Comparison of ENCODE assay signal across 18 cellular contexts in genomic region chr1:171881466-171881865, GRCh38.
"Had no signal": no experiment of that assay in that cellular context is flagged by ENCODE, and none has a peak within 500 bp of the region (broad histone marks: within the 10 kb centered on the region; RNA-seq: fewer than 3 reads in every experiment).

No MANE protein-coding gene starts in this region.

- H3K27ac ChIP-seq: left lung, psoas muscle, vagina had no signal

- H3K36me3 ChIP-seq: left lung, vagina had no signal

- H3K36me3 Mint-ChIP-seq: brain, WTC11 had no signal

- H3K9me3 Mint-ChIP-seq: activated naive CD4-positive, alpha-beta T cell treated with anti-CD3 and anti-CD28 coated beads for 36 hours; activated T-cell treated with anti-CD3 and anti-CD28 coated beads, Interleukin-2, amount 50 U/mL, for 4 hours; brain; stimulated activated naive CD8-positive, alpha-beta T cell treated with anti-CD3 and anti-CD28 coated beads, Interleukin-15, Interleukin-2, amounts not matched to agents 100 ng/mL and 50 ng/mL, for 24 hours; T-helper 2 cell treated with Interferon-gamma antibody and Interleukin-4, amounts not matched to agents 5 μg/mL and 100 μg/mL, for 36 hours; WTC11 had no signal

- DNase-seq: activated CD4-positive, alpha-beta T cell treated with anti-CD3 and anti-CD28 coated beads for 48 hours; activated CD8-positive, alpha-beta memory T cell treated with anti-CD3 and anti-CD28 coated beads, Interleukin-2, amount 50 U/mL, for 4 hours; activated naive CD4-positive, alpha-beta T cell treated with anti-CD3 and anti-CD28 coated beads for 36 hours; activated T-cell treated with anti-CD3 and anti-CD28 coated beads, Interleukin-2, amount 50 U/mL, for 4 hours; central memory CD4-positive, alpha-beta T cell; foreskin melanocyte; hypothalamus; islet precursor cell; left lung; midbrain; psoas muscle; right cardiac atrium; trophoblast cell had no signal

- H3K4me3 Mint-ChIP-seq: activated naive CD4-positive, alpha-beta T cell treated with anti-CD3 and anti-CD28 coated beads for 36 hours; activated T-cell treated with anti-CD3 and anti-CD28 coated beads, Interleukin-2, amount 50 U/mL, for 4 hours; brain; stimulated activated naive CD8-positive, alpha-beta T cell treated with anti-CD3 and anti-CD28 coated beads, Interleukin-15, Interleukin-2, amounts not matched to agents 100 ng/mL and 50 ng/mL, for 24 hours; T-helper 2 cell treated with Interferon-gamma antibody and Interleukin-4, amounts not matched to agents 5 μg/mL and 100 μg/mL, for 36 hours; WTC11 had no signal

- ATAC-seq: activated T-cell treated with anti-CD3 and anti-CD28 coated beads, Interleukin-2, amount 50 U/mL, for 4 hours; left lung; psoas muscle; right cardiac atrium; WTC11 had no signal

- H3K4me1 ChIP-seq: left lung, psoas muscle, vagina had no signal

- H3K9me3 ChIP-seq: left lung, psoas muscle, vagina had no signal

- H3K27ac Mint-ChIP-seq: activated naive CD4-positive, alpha-beta T cell treated with anti-CD3 and anti-CD28 coated beads for 36 hours; stimulated activated naive CD8-positive, alpha-beta T cell treated with anti-CD3 and anti-CD28 coated beads, Interleukin-15, Interleukin-2, amounts not matched to agents 100 ng/mL and 50 ng/mL, for 24 hours; T-helper 2 cell treated with Interferon-gamma antibody and Interleukin-4, amounts not matched to agents 5 μg/mL and 100 μg/mL, for 36 hours; WTC11 had no signal

- H3K27me3 ChIP-seq: left lung, vagina had no signal

- H3K4me3 ChIP-seq: left lung, psoas muscle, vagina had no signal

- H3K27me3 Mint-ChIP-seq: brain; stimulated activated naive CD8-positive, alpha-beta T cell treated with anti-CD3 and anti-CD28 coated beads, Interleukin-15, Interleukin-2, amounts not matched to agents 100 ng/mL and 50 ng/mL, for 24 hours had no signal
